Comparison of ENCODE assay signal across 23 cellular contexts in the genomic region with DNA sequence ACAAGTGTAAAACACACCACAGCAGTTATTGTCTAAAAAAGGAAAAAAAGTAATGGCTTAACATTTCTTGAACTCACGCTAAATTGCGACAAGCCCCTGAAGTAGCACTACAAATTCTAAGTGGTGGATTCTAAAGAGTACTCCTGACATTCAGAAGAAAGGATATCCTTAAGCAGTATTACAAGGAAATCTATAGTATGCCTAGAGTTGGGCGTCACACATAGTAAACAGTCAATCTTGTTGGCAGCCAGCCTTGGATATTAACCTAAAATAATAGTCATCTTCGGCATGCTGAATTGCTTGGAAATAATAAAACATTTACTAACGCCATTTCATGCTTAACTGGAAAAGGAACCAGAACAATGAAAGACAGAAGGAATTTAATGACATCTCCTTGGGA. TPM values are rescaled to one million over a fixed set of nuclear protein-coding genes. Genes with fewer than 3 reads are reported as not detected.
DNase-seq lines count a peak whose midpoint lies in the region; ATAC-seq and TF ChIP-seq lines count a peak whose summit lies in the region.
"Had no signal": no experiment of that assay in that cellular context is flagged by ENCODE, and none has a peak within 500 bp of the region (broad histone marks: within the 10 kb centered on the region; RNA-seq: fewer than 3 reads in every experiment).

No MANE protein-coding gene starts in this region.

- H3K36me3 Mint-ChIP-seq in activated T-cell treated with anti-CD3 and anti-CD28 coated beads, Interleukin-2, amount 50 U/mL, for 72 hours (ENCODE audit: insufficient read depth in 2 of 2), result no peaks in the 10 kb centered on the region
- H3K36me3 Mint-ChIP-seq in stimulated activated naive B cell treated with anti-CD40 and anti-IgM and Interleukin-4, amounts not matched to agents 10 μg/mL and 1 μg/mL and 100 μg/mL, for 72 hours, result peaks cover 0 to 5% of the 10 kb centered on the region in 2 donors

- H3K9me3 ChIP-seq in OCI-LY1 (ENCODE audit: low read length) (no peaks in the 10 kb centered on the region), HAP-1 (no peaks in the 10 kb centered on the region)
- H3K9me3 ChIP-seq: SJSA1, tibial nerve had no signal

- H3K4me3 ChIP-seq in OCI-LY1 (ENCODE audit: low read depth, low read length, poor library complexity, severe bottlenecking) (no peak overlapping the region), fibroblast of the aortic adventitia (ENCODE audit: low read depth, low read length) (no peak overlapping the region), HAP-1 (no peak overlapping the region)
- H3K4me3 ChIP-seq: hepatocyte, SJSA1, tibial nerve had no signal

- peaks cover 41% of the 10 kb centered on the region for H3K79me2 ChIP-seq in OCI-LY1 (ENCODE audit: insufficient read depth, low read length)

- H2AFZ ChIP-seq in OCI-LY1 (ENCODE audit: low read length), result no peak overlapping the region
- H2AFZ ChIP-seq: hepatocyte had no signal

- H3K27me3 Mint-ChIP-seq in activated T-cell treated with anti-CD3 and anti-CD28 coated beads, Interleukin-2, amount 50 U/mL, for 72 hours (ENCODE audit: low read depth), result no peaks in the 10 kb centered on the region
- H3K27me3 Mint-ChIP-seq in stimulated activated naive B cell treated with anti-CD40 and anti-IgM and Interleukin-4, amounts not matched to agents 10 μg/mL and 1 μg/mL and 100 μg/mL, for 72 hours, result no peaks in the 10 kb centered on the region
- H3K27me3 Mint-ChIP-seq: activated CD4-positive, alpha-beta T cell treated with anti-CD3 and anti-CD28 coated beads for 36 hours; activated naive CD4-positive, alpha-beta T cell treated with anti-CD3 and anti-CD28 coated beads, Interleukin-2, amount 50 U/mL, for 24 hours had no signal

- H3K27ac ChIP-seq in OCI-LY1 (ENCODE audit: low read depth, low read length, poor library complexity, severe bottlenecking), result peak overlapping the region; percentile 61
- H3K27ac ChIP-seq: foreskin keratinocyte, SJSA1, tibial nerve had no signal

- H3K4me1 ChIP-seq in OCI-LY1 (ENCODE audit: insufficient read depth, low read length, severe bottlenecking), result peaks cover 83% of the 10 kb centered on the region
- peaks cover 24% of the 10 kb centered on the region for H3K4me1 ChIP-seq in HAP-1
- H3K4me1 ChIP-seq: foreskin keratinocyte, SJSA1 had no signal

- H3K27me3 ChIP-seq in OCI-LY1 (ENCODE audit: insufficient read depth, low read length) (no peaks in the 10 kb centered on the region), HAP-1 (ENCODE audit: low read depth) (no peaks in the 10 kb centered on the region)
- H3K27me3 ChIP-seq: foreskin keratinocyte, hepatocyte, SJSA1, tibial nerve had no signal

- peak overlapping the region; percentile 59; the same call in 1 of the 2 replicates for H3K4me2 ChIP-seq in OCI-LY1 (ENCODE audit: low read length)
- H3K4me2 ChIP-seq: hepatocyte had no signal

- ATAC-seq in activated T-cell treated with anti-CD3 and anti-CD28 coated beads, Interleukin-2, amount 50 U/mL, for 72 hours (replicated peaks in 1 of 2), result no peak
- ATAC-seq in stimulated activated naive B cell treated with anti-CD40 and anti-IgM and Interleukin-4, amounts not matched to agents 10 μg/mL and 1 μg/mL and 100 μg/mL, for 72 hours (replicated peaks), result no peak
- ATAC-seq: activated CD4-positive, alpha-beta T cell treated with anti-CD3 and anti-CD28 coated beads for 36 hours; foreskin keratinocyte; Panc1 had no signal

- no peak for TF ChIP-seq CTCF in OCI-LY1 (IDR thresholded peaks at IDR 0.05; ENCODE audit: low read length)
- TF ChIP-seq CTCF in fibroblast of the aortic adventitia (IDR thresholded peaks at IDR 0.05; ENCODE audit: insufficient read depth, low read length), result no peak

- no peak for DNase-seq in activated T-cell treated with anti-CD3 and anti-CD28 coated beads, Interleukin-2, amount 50 U/mL, for 72 hours
- no peak for DNase-seq in activated T-cell treated with anti-CD3 and anti-CD28 coated beads, Interleukin-2, amount 50 U/mL, for 1 hour
- DNase-seq in fibroblast of the aortic adventitia (ENCODE audit: low read depth), result peak; percentile 10
- DNase-seq in stimulated activated naive B cell treated with anti-CD40 and anti-IgM and Interleukin-4, amounts not matched to agents 10 μg/mL and 1 μg/mL and 100 μg/mL, for 72 hours, result no peak
- DNase-seq in NCI-H2029 treated with DMSO at 0.1 percent for 48 hours (lab: John Stamatoyannopoulos, UW), result no peak
- no peak for DNase-seq in medulla oblongata (ENCODE audit: extremely low spot score)
- no peak for DNase-seq in HAP-1 (ENCODE audit: low spot score in 2 of 2)
- DNase-seq: activated CD4-positive, alpha-beta T cell treated with anti-CD3 and anti-CD28 coated beads for 36 hours; AML-193; foreskin keratinocyte; MV-4-11; NCI-H345; NCI-H774; small intestine; stimulated activated naive CD4-positive, alpha-beta T cell had no signal

- peaks cover 92% of the 10 kb centered on the region for H3K4me1 Mint-ChIP-seq in activated T-cell treated with anti-CD3 and anti-CD28 coated beads, Interleukin-2, amount 50 U/mL, for 72 hours (ENCODE audit: low read depth)
- H3K4me1 Mint-ChIP-seq in stimulated activated naive B cell treated with anti-CD40 and anti-IgM and Interleukin-4, amounts not matched to agents 10 μg/mL and 1 μg/mL and 100 μg/mL, for 72 hours, result peaks cover 57 to 87% of the 10 kb centered on the region in 2 donors

- no peaks in the 10 kb centered on the region for H3K9me3 Mint-ChIP-seq in activated T-cell treated with anti-CD3 and anti-CD28 coated beads, Interleukin-2, amount 50 U/mL, for 72 hours
- H3K9me3 Mint-ChIP-seq in stimulated activated naive B cell treated with anti-CD40 and anti-IgM and Interleukin-4, amounts not matched to agents 10 μg/mL and 1 μg/mL and 100 μg/mL, for 72 hours, result no peaks in the 10 kb centered on the region
- H3K9me3 Mint-ChIP-seq: activated naive CD4-positive, alpha-beta T cell treated with anti-CD3 and anti-CD28 coated beads, Interleukin-2, amount 50 U/mL, for 24 hours; T-helper 1 cell treated with Interleukin-12 subunit alpha and Interleukin-12 subunit beta and Interleukin-4 antibody, amounts not matched to agents 30 μg/mL and 1 μg/mL, for 36 hours had no signal

- no peaks in the 10 kb centered on the region for H3F3A ChIP-seq in OCI-LY1 (ENCODE audit: insufficient read depth, low read length)

- H3K36me3 ChIP-seq in OCI-LY1 (ENCODE audit: insufficient read depth, low read length), result no peaks in the 10 kb centered on the region; the same call in 1 of the 2 replicates
- H3K36me3 ChIP-seq in HAP-1 (replicated peaks), result no peaks in the 10 kb centered on the region
- H3K36me3 ChIP-seq: SJSA1, tibial nerve had no signal

- no peaks in the 10 kb centered on the region for H4K20me1 ChIP-seq in OCI-LY1 (ENCODE audit: insufficient read depth, low read length)

- peak overlapping the region in 1 of 2 donors; percentile 75 for H3K4me3 Mint-ChIP-seq in activated T-cell treated with anti-CD3 and anti-CD28 coated beads, Interleukin-2, amount 50 U/mL, for 72 hours
- H3K4me3 Mint-ChIP-seq in stimulated activated naive B cell treated with anti-CD40 and anti-IgM and Interleukin-4, amounts not matched to agents 10 μg/mL and 1 μg/mL and 100 μg/mL, for 72 hours, result peak overlapping the region; percentile 43 to 64
- H3K4me3 Mint-ChIP-seq: activated CD4-positive, alpha-beta T cell treated with anti-CD3 and anti-CD28 coated beads for 36 hours; T-helper 1 cell treated with Interleukin-12 subunit alpha and Interleukin-12 subunit beta and Interleukin-4 antibody, amounts not matched to agents 30 μg/mL and 1 μg/mL, for 36 hours had no signal

- in situ Hi-C loops in HAP-1 (cut with MboI; ENCODE audit: low sequenced_read_pairs), result no loop called here

- H3K9me2 ChIP-seq in OCI-LY1 (ENCODE audit: low read depth, low read length), result no peaks in the 10 kb centered on the region

- H3K9ac ChIP-seq in OCI-LY1 (ENCODE audit: low read length), result no peak overlapping the region

- peak overlapping the region; percentile 66 for H3K27ac Mint-ChIP-seq in activated T-cell treated with anti-CD3 and anti-CD28 coated beads, Interleukin-2, amount 50 U/mL, for 72 hours
- H3K27ac Mint-ChIP-seq in stimulated activated naive B cell treated with anti-CD40 and anti-IgM and Interleukin-4, amounts not matched to agents 10 μg/mL and 1 μg/mL and 100 μg/mL, for 72 hours, result peak overlapping the region; percentile 20
- H3K27ac Mint-ChIP-seq: activated CD4-positive, alpha-beta T cell treated with anti-CD3 and anti-CD28 coated beads for 36 hours had no signal

RNA-seq across cellular contexts. Expression of gene ATP8A1, which starts 18.6 kb away (rescaled TPM):
- total RNA-seq in activated T-cell treated with anti-CD3 and anti-CD28 coated beads, Interleukin-2, amount 50 U/mL, for 72 hours, result 10 to 100 TPM; 51.7 to 55.9 TPM
- total RNA-seq in fibroblast of the aortic adventitia (ENCODE audit: low replicate concordance), result 7.5 TPM in 2 replicates
- total RNA-seq: A172 had no signal
